In genomic region chr20:58306421-58307261, GRCh38 we compare ENCODE assay signal across 8 cellular contexts. TPM values are rescaled to one million over a fixed set of nuclear protein-coding genes. Genes with fewer than 3 reads are reported as not detected.
DNase-seq lines count a peak whose midpoint lies in the region; ATAC-seq, FAIRE-seq and TF ChIP-seq lines count a peak whose summit lies in the region.

No MANE protein-coding gene starts in this region.

- no peaks in the 10 kb centered on the region for H3K27me3 ChIP-seq in mucosa of rectum (ENCODE audit: control insufficient read depth in 2 of 2, insufficient read depth in 2 of 2, low read length in 2 of 2)
- H3K27me3 ChIP-seq in sigmoid colon = no peaks in the 10 kb centered on the region

- peak overlapping the region; percentile 43 to 54 for H3K27ac ChIP-seq in mucosa of rectum (ENCODE audit: low read depth in 2 of 2, low read length in 2 of 2)
- H3K27ac ChIP-seq in sigmoid colon = peak overlapping the region in 1 of 4 donors; percentile 25

- peak; percentile 38 for ATAC-seq in HG03135 (IDR thresholded peaks at IDR 0.05; ENCODE audit: unreplicated experiment)

- no peak for TF ChIP-seq CTCF in sigmoid colon (IDR thresholded peaks at IDR 0.05)

- H3K4me1 ChIP-seq in mucosa of rectum (ENCODE audit: control insufficient read depth in 2 of 2, insufficient read depth in 2 of 2, low read length in 2 of 2) = peaks cover 14 to 21% of the 10 kb centered on the region in 2 donors
- peaks cover 0 to 35% (median 21%) of the 10 kb centered on the region in 4 donors for H3K4me1 ChIP-seq in sigmoid colon

- H3K27me3 Mint-ChIP-seq in activated naive CD4-positive, alpha-beta T cell treated with anti-CD3 and anti-CD28 coated beads, Interleukin-2, amount 50 U/mL, for 24 hours = no peaks in the 10 kb centered on the region

- DNase-seq in Daoy (ENCODE audit: low read depth) (peak; percentile 94), SKM-1 treated with dmso at 0.1 percent for 144 hours (lab: John Stamatoyannopoulos, UW; ENCODE audit: unreplicated experiment) (peak; percentile 78), urothelium cell line (ENCODE audit: low spot score) (peak; percentile 64), posterior cingulate gyrus (no peak), sigmoid colon (no peak)

- H3K36me3 ChIP-seq in mucosa of rectum (ENCODE audit: control insufficient read depth in 2 of 2, insufficient read depth in 2 of 2, low read length in 2 of 2) (peaks cover 0 to 1% of the 10 kb centered on the region in 2 donors), sigmoid colon (peaks cover 0 to 2% (median 0%) of the 10 kb centered on the region in 4 donors)

- H3K4me3 ChIP-seq in mucosa of rectum (ENCODE audit: low read length in 2 of 2) = peak overlapping the region; percentile 8 to 27
- H3K4me3 ChIP-seq in sigmoid colon = no peak overlapping the region

- TF ChIP-seq POLR2A in sigmoid colon (IDR thresholded peaks at IDR 0.05) = no peak

- H3K4me3 Mint-ChIP-seq in activated naive CD4-positive, alpha-beta T cell treated with anti-CD3 and anti-CD28 coated beads, Interleukin-2, amount 50 U/mL, for 24 hours = peak overlapping the region; percentile 34

- intact Hi-C loops in posterior cingulate gyrus (cut with DNase I) = loop anchor here (5.0 kb wide), 1 partner anchor 81 kb away; the partner anchor contains the start of gene VAPB
- intact Hi-C loops in sigmoid colon (cut with DNase I) = loop anchor here (5.0 kb wide), 2 partner anchors 141 to 386 kb away; partner anchors contain the start of gene NPEPL1

- no peak for TF ChIP-seq EP300 in sigmoid colon (IDR thresholded peaks at IDR 0.05)

- 27 to 34% methylated on average over 11 of the region's 11 CpGs for WGBS in sigmoid colon, 2 donors

- no peaks in the 10 kb centered on the region for H3K9me3 ChIP-seq in mucosa of rectum (ENCODE audit: control insufficient read depth in 2 of 2, low read length in 2 of 2)
- H3K9me3 ChIP-seq in sigmoid colon = no peaks in the 10 kb centered on the region

- peaks cover 12% of the 10 kb centered on the region for H3K9me3 Mint-ChIP-seq in activated naive CD4-positive, alpha-beta T cell treated with anti-CD3 and anti-CD28 coated beads, Interleukin-2, amount 50 U/mL, for 24 hours

- H3K9ac ChIP-seq in mucosa of rectum (ENCODE audit: low read depth in 1 of 2, low read length in 2 of 2) = no peak overlapping the region

- FAIRE-seq in urothelium cell line (lab: Jason Lieb, UNC) = peak; percentile 76

- peak overlapping the region; percentile 97 for H3K27ac Mint-ChIP-seq in activated naive CD4-positive, alpha-beta T cell treated with anti-CD3 and anti-CD28 coated beads, Interleukin-2, amount 50 U/mL, for 24 hours

- H3K36me3 Mint-ChIP-seq in activated naive CD4-positive, alpha-beta T cell treated with anti-CD3 and anti-CD28 coated beads, Interleukin-2, amount 50 U/mL, for 24 hours = peaks cover 6% of the 10 kb centered on the region

- peaks cover 60% of the 10 kb centered on the region for H3K4me1 Mint-ChIP-seq in activated naive CD4-positive, alpha-beta T cell treated with anti-CD3 and anti-CD28 coated beads, Interleukin-2, amount 50 U/mL, for 24 hours

RNA-seq across cellular contexts. Expression of gene RAB22A, which starts 2.9 kb away (rescaled TPM):
- total RNA-seq in Daoy (2014; rRNA removed; shearing (Covaris generic)) = 12.0 and 13.8 TPM in 2 replicates
- total RNA-seq in sigmoid colon = 10 to 100 TPM; 17.6 to 21.6 (median 21.0) TPM
- polyA plus RNA-seq in sigmoid colon = 10 to 100 TPM in 2 of 3 donors, 1 to 10 TPM in 1; 8.0 to 14.8 (median 12.6) TPM

Comparison
In these comparisons a context has a peak if more than half of its experiments do, and no peak if none do; other contexts are left out.
1. DNase-seq: peak in Daoy (single experiment), SKM-1 treated with dmso at 0.1 percent for 144 hours (single experiment) and urothelium cell line (single experiment); none in posterior cingulate gyrus (0 of 10) and sigmoid colon (single experiment).
2. H3K4me3 ChIP-seq: peak in mucosa of rectum (2 of 2); none in sigmoid colon (0 of 4).